Comparison of ENCODE assay signal across 12 cellular contexts in genomic region chr6:132495604-132496079, GRCh38. TPM values are rescaled to one million over a fixed set of nuclear protein-coding genes. Genes with fewer than 3 reads are reported as not detected.
DNase-seq lines count a peak whose midpoint lies in the region; ATAC-seq and TF ChIP-seq lines count a peak whose summit lies in the region.
"Had no signal": no experiment of that assay in that cellular context is flagged by ENCODE, and none has a peak within 500 bp of the region (broad histone marks: within the 10 kb centered on the region; RNA-seq: fewer than 3 reads in every experiment).

No MANE protein-coding gene starts in this region.

- H3K4me1 Mint-ChIP-seq in activated naive CD8-positive, alpha-beta T cell treated with anti-CD3 and anti-CD28 coated beads, Interleukin-2, amount 10 ng/mL, durations not matched to agents 7 days and 5 days = peaks cover 16% of the 10 kb centered on the region

- H3K27ac ChIP-seq in vagina = no peak overlapping the region

- H3K4me1 ChIP-seq in vagina = peaks cover 54% of the 10 kb centered on the region

- peaks cover 0 to 5% of the 10 kb centered on the region in 2 donors for H3K36me3 ChIP-seq in vagina

- no peak overlapping the region for H3K4me3 ChIP-seq in vagina
- H3K4me3 ChIP-seq: lung had no signal

- peaks cover 38% of the 10 kb centered on the region for H3K36me3 Mint-ChIP-seq in activated naive CD8-positive, alpha-beta T cell treated with anti-CD3 and anti-CD28 coated beads, Interleukin-2, amount 10 ng/mL, durations not matched to agents 7 days and 5 days

- ATAC-seq in GM18508 (IDR thresholded peaks at IDR 0.05; ENCODE audit: insufficient read depth, unreplicated experiment) (peak; percentile 33), GM19467 (IDR thresholded peaks at IDR 0.05; ENCODE audit: unreplicated experiment) (peak; percentile 42), HG03095 (IDR thresholded peaks at IDR 0.05; ENCODE audit: unreplicated experiment) (peak; percentile 47), left colon (no peak)
- no peak for ATAC-seq in activated naive CD8-positive, alpha-beta T cell treated with anti-CD3 and anti-CD28 coated beads, Interleukin-2, amount 10 ng/mL, durations not matched to agents 7 days and 5 days (ENCODE audit: low read depth)

- no peak for TF ChIP-seq POLR2A in vagina (IDR thresholded peaks at IDR 0.05)

- no peaks in the 10 kb centered on the region for H3K27me3 ChIP-seq in vagina

- no peak overlapping the region for H3K27ac Mint-ChIP-seq in activated naive CD8-positive, alpha-beta T cell treated with anti-CD3 and anti-CD28 coated beads, Interleukin-2, amount 10 ng/mL, durations not matched to agents 7 days and 5 days

- no peak for DNase-seq in activated naive CD8-positive, alpha-beta T cell treated with anti-CD3 and anti-CD28 coated beads, Interleukin-2, amount 10 ng/mL, durations not matched to agents 7 days and 5 days
- DNase-seq in left colon = no peak
- DNase-seq in vagina (ENCODE audit: extremely low spot score in 2 of 2) = no peak
- DNase-seq in NCI-H82 (lab: John Stamatoyannopoulos, UW) = no peak
- no peak for DNase-seq in NCI-H345 treated with DMSO at 0.1 percent for 48 hours (lab: John Stamatoyannopoulos, UW; ENCODE audit: unreplicated experiment)
- DNase-seq: NCI-H2171 had no signal

- intact Hi-C loops in left colon (cut with DNase I, micrococcal nuclease) = no loop called here
- intact Hi-C loops in vagina (cut with DNase I) = no loop called here

- TF ChIP-seq CTCF in vagina (IDR thresholded peaks at IDR 0.05) = no peak

- H3K27me3 Mint-ChIP-seq in activated naive CD8-positive, alpha-beta T cell treated with anti-CD3 and anti-CD28 coated beads, Interleukin-2, amount 10 ng/mL, durations not matched to agents 7 days and 5 days = no peaks in the 10 kb centered on the region

- H3K4me3 Mint-ChIP-seq in activated naive CD8-positive, alpha-beta T cell treated with anti-CD3 and anti-CD28 coated beads, Interleukin-2, amount 10 ng/mL, durations not matched to agents 7 days and 5 days = peak overlapping the region; percentile 40

- H3K9me3 Mint-ChIP-seq in activated naive CD8-positive, alpha-beta T cell treated with anti-CD3 and anti-CD28 coated beads, Interleukin-2, amount 10 ng/mL, durations not matched to agents 7 days and 5 days = peaks cover 4% of the 10 kb centered on the region

- POLR2A ChIA-PET in activated naive CD8-positive, alpha-beta T cell treated with anti-CD3 and anti-CD28 coated beads, Interleukin-2, amount 10 ng/mL, durations not matched to agents 7 days and 5 days (lab: Charles Lee) = interaction anchor here (1.8 kb wide), 1 partner anchor 17 kb away, joined by 5 read pairs; the partner anchor contains the start of gene STX7

- no peaks in the 10 kb centered on the region for H3K9me3 ChIP-seq in vagina

RNA-seq across cellular contexts. Expression of gene STX7, which starts 17.3 kb away (rescaled TPM):
- total RNA-seq in activated naive CD8-positive, alpha-beta T cell treated with anti-CD3 and anti-CD28 coated beads, Interleukin-2, amount 10 ng/mL, durations not matched to agents 7 days and 5 days = 10 to 100 TPM; 20.5 to 25.0 TPM
- total RNA-seq in left colon = 10 to 100 TPM; 52.4 to 70.9 TPM
- 26.8 TPM for total RNA-seq in vagina

RNA-seq across cellular contexts. Expression of gene TAAR9, which starts 42.4 kb away (rescaled TPM):
- not detected for total RNA-seq in activated naive CD8-positive, alpha-beta T cell treated with anti-CD3 and anti-CD28 coated beads, Interleukin-2, amount 10 ng/mL, durations not matched to agents 7 days and 5 days
- total RNA-seq in left colon (not detected), vagina (not detected)
- total RNA-seq: astrocyte; lung; T-helper 2 cell treated with Interferon-gamma antibody and Interleukin-4, amounts not matched to agents 100 ng/mL and 5 ng/mL, for 36 hours had no signal

RNA-seq across cellular contexts. Expression of gene TAAR8, which starts 56.8 kb away (rescaled TPM):
- not detected for total RNA-seq in activated naive CD8-positive, alpha-beta T cell treated with anti-CD3 and anti-CD28 coated beads, Interleukin-2, amount 10 ng/mL, durations not matched to agents 7 days and 5 days
- not detected for total RNA-seq in left colon
- not detected for total RNA-seq in vagina
- total RNA-seq: astrocyte; lung; T-helper 2 cell treated with Interferon-gamma antibody and Interleukin-4, amounts not matched to agents 100 ng/mL and 5 ng/mL, for 36 hours had no signal

Comparison
In these comparisons a context has a peak if more than half of its experiments do, and no peak if none do; other contexts are left out.
1. ATAC-seq: peak in GM18508 (single experiment), GM19467 (single experiment) and HG03095 (single experiment); none in activated naive CD8-positive, alpha-beta T cell treated with anti-CD3 and anti-CD28 coated beads, Interleukin-2, amount 10 ng/mL, durations not matched to agents 7 days and 5 days (single experiment) and left colon (single experiment).